22 cellular contexts compared by ENCODE assay signal in genomic region chr11:6556139-6556949, GRCh38.
"Had no signal": no experiment of that assay in that cellular context is flagged by ENCODE, and none has a peak within 500 bp of the region (broad histone marks: within the 10 kb centered on the region; RNA-seq: fewer than 3 reads in every experiment).

No MANE protein-coding gene starts in this region.

- H3K27ac Mint-ChIP-seq: activated CD4-positive, alpha-beta T cell treated with anti-CD3 and anti-CD28 coated beads, Interleukin-2, amount 10 ng/mL, durations not matched to agents 7 days and 5 days; activated T-cell treated with anti-CD3 and anti-CD28 coated beads, Interleukin-2, amount 50 U/mL, for 72 hours; dendritic cell treated with granulocyte-macrophage colony-stimulating factor and Interleukin-4, amounts not matched to agents 40 ng/mL and 50 ng/mL, for 4 days; naive B cell; T-helper 1 cell treated with Interleukin-12 subunit alpha and Interleukin-12 subunit beta and Interleukin-4 antibody, amounts not matched to agents 30 μg/mL and 1 μg/mL, for 36 hours had no signal

- H3K4me1 ChIP-seq: adrenal gland, esophagus muscularis mucosa, left lung, parathyroid adenoma, thyroid gland had no signal

- H3K4me3 ChIP-seq: adrenal gland, esophagus muscularis mucosa, left lung, thyroid gland had no signal

- DNase-seq: activated CD4-positive, alpha-beta T cell treated with anti-CD3 and anti-CD28 coated beads, Interleukin-2, amount 10 ng/mL, durations not matched to agents 7 days and 5 days; activated CD8-positive, alpha-beta memory T cell treated with anti-CD3 and anti-CD28 coated beads for 24 hours; activated CD8-positive, alpha-beta memory T cell treated with anti-CD3 and anti-CD28 coated beads, Interleukin-2, amount 50 U/mL, for 48 hours; activated effector memory CD4-positive, alpha-beta T cell treated with anti-CD3 and anti-CD28 coated beads, Interleukin-2, amount 50 U/mL, for 16 hours; activated naive CD4-positive, alpha-beta T cell treated with anti-CD3 and anti-CD28 coated beads, Interleukin-2, amount 50 U/mL, for 16 hours; activated T-cell treated with anti-CD3 and anti-CD28 coated beads, Interleukin-2, amount 50 U/mL, for 72 hours; adrenal gland; effector CD8-positive, alpha-beta T cell; left lung; mammary epithelial cell; naive B cell; stimulated activated CD4-positive, alpha-beta T cell treated with anti-CD3 and anti-CD28 coated beads, Interleukin-12 subunit alpha, Interleukin-12 subunit beta, amount 100 ng/mL, for 4 hours; stimulated activated CD4-positive, alpha-beta T cell treated with anti-CD3 and anti-CD28 coated beads, Interleukin-1b, Interleukin-23, amount 100 ng/mL, for 48 hours; stimulated activated CD8-positive, alpha-beta memory T cell treated with anti-CD3 and anti-CD28 coated beads, Interleukin-4, amount 100 ng/mL, for 48 hours; stimulated activated naive CD4-positive, alpha-beta T cell treated with Interleukin-2 at 50 U/mL for 16 hours; thyroid gland had no signal

- ATAC-seq: activated T-cell treated with anti-CD3 and anti-CD28 coated beads, Interleukin-2, amount 50 U/mL, for 72 hours; left lung had no signal

- H3K27me3 Mint-ChIP-seq: activated CD4-positive, alpha-beta T cell treated with anti-CD3 and anti-CD28 coated beads, Interleukin-2, amount 10 ng/mL, durations not matched to agents 7 days and 5 days; naive B cell had no signal

- H2AFZ ChIP-seq: parathyroid adenoma had no signal

- H3K27ac ChIP-seq: adrenal gland, esophagus muscularis mucosa, left lung, parathyroid adenoma, thyroid gland had no signal

- H3K9ac ChIP-seq: parathyroid adenoma had no signal

- FAIRE-seq: astrocyte, urothelium cell line had no signal

- H3K36me3 ChIP-seq: adrenal gland, left lung, thyroid gland had no signal

- H3K4me1 Mint-ChIP-seq: activated CD4-positive, alpha-beta T cell treated with anti-CD3 and anti-CD28 coated beads, Interleukin-2, amount 10 ng/mL, durations not matched to agents 7 days and 5 days; naive B cell had no signal

- H3K9me3 Mint-ChIP-seq: activated CD4-positive, alpha-beta T cell treated with anti-CD3 and anti-CD28 coated beads, Interleukin-2, amount 10 ng/mL, durations not matched to agents 7 days and 5 days; activated T-cell treated with anti-CD3 and anti-CD28 coated beads, Interleukin-2, amount 50 U/mL, for 72 hours; dendritic cell treated with granulocyte-macrophage colony-stimulating factor and Interleukin-4, amounts not matched to agents 40 ng/mL and 50 ng/mL, for 4 days; naive B cell; T-helper 1 cell treated with Interleukin-12 subunit alpha and Interleukin-12 subunit beta and Interleukin-4 antibody, amounts not matched to agents 30 μg/mL and 1 μg/mL, for 36 hours had no signal

- H3K9me3 ChIP-seq: adrenal gland, esophagus muscularis mucosa, left lung, thyroid gland had no signal

- H3K4me3 Mint-ChIP-seq: activated CD4-positive, alpha-beta T cell treated with anti-CD3 and anti-CD28 coated beads, Interleukin-2, amount 10 ng/mL, durations not matched to agents 7 days and 5 days; activated T-cell treated with anti-CD3 and anti-CD28 coated beads, Interleukin-2, amount 50 U/mL, for 72 hours; dendritic cell treated with granulocyte-macrophage colony-stimulating factor and Interleukin-4, amounts not matched to agents 40 ng/mL and 50 ng/mL, for 4 days; naive B cell; T-helper 1 cell treated with Interleukin-12 subunit alpha and Interleukin-12 subunit beta and Interleukin-4 antibody, amounts not matched to agents 30 μg/mL and 1 μg/mL, for 36 hours had no signal

- H3K27me3 ChIP-seq: adrenal gland, esophagus muscularis mucosa, left lung, thyroid gland had no signal
